1 cellular context compared by ENCODE assay signal in genomic region chr4:170027181-170027829, GRCh38.
TF ChIP-seq lines count a peak whose summit lies in the region.

No MANE protein-coding gene starts in this region.

TF ChIP-seq in HepG2, 621 proteins besides CTCF, POLR2A, EP300 and RAD21 (continued from another document and continues in another):
- TF ChIP-seq E2F5 (CRISPR knock-in tag; conservative IDR thresholded peaks at IDR 0.05), result no peak
- TF ChIP-seq CSRNP2 (CRISPR knock-in tag; conservative IDR thresholded peaks at IDR 0.05; ENCODE audit: low read depth), result no peak
- peak in 1 of 2 experiments; percentile 49; a peak in 1 of 4 replicates for TF ChIP-seq ATF4 (CRISPR knock-in tag; IDR thresholded peaks at IDR 0.05)
- peak; percentile 45; the same call in 1 of the 2 replicates for TF ChIP-seq ZBTB34 (CRISPR knock-in tag; IDR thresholded peaks at IDR 0.05)
- TF ChIP-seq EHMT2 (IDR thresholded peaks at IDR 0.05; ENCODE audit: borderline replicate concordance, low read depth, low read length), result no peak
- TF ChIP-seq REXO4 (CRISPR knock-in tag; IDR thresholded peaks at IDR 0.05; ENCODE audit: borderline replicate concordance), result peak; percentile 87; the same call in 1 of the 2 replicates
- peak; percentile 52; the same call in 1 of the 2 replicates for TF ChIP-seq PHF21A (CRISPR knock-in tag; IDR thresholded peaks at IDR 0.05)
- no peak for TF ChIP-seq U2AF2 (IDR thresholded peaks at IDR 0.05; ENCODE audit: low read depth, low read length)
- TF ChIP-seq ZNF720 (CRISPR knock-in tag; IDR thresholded peaks at IDR 0.05), result no peak
- TF ChIP-seq STAG1 (CRISPR knock-in tag; IDR thresholded peaks at IDR 0.05), result no peak
- no peak for TF ChIP-seq PRPF4 (IDR thresholded peaks at IDR 0.05; ENCODE audit: low read depth, low read length, poor library complexity, severe bottlenecking)
- no peak; the same call in 1 of the 2 replicates for TF ChIP-seq ELK4 (CRISPR knock-in tag; IDR thresholded peaks at IDR 0.05; ENCODE audit: borderline replicate concordance)
- no peak for TF ChIP-seq FOXK2 (IDR thresholded peaks at IDR 0.05)
- no peak for TF ChIP-seq ZNF12 (CRISPR knock-in tag; IDR thresholded peaks at IDR 0.05)
- TF ChIP-seq NFIC (IDR thresholded peaks at IDR 0.05; ENCODE audit: low read length), result no peak
- peak; percentile 78; the same call in 1 of the 2 replicates for TF ChIP-seq KAT8 (CRISPR knock-in tag; IDR thresholded peaks at IDR 0.05)
- no peak for TF ChIP-seq FOXM1 (CRISPR knock-in tag; IDR thresholded peaks at IDR 0.05)
- no peak for TF ChIP-seq AHDC1 (CRISPR knock-in tag; IDR thresholded peaks at IDR 0.05; ENCODE audit: borderline replicate concordance)
- TF ChIP-seq ZNF780A (CRISPR knock-in tag; IDR thresholded peaks at IDR 0.05), result peak; percentile 46; the same call in 1 of the 2 replicates
- TF ChIP-seq WIZ (CRISPR knock-in tag; IDR thresholded peaks at IDR 0.05), result peak; percentile 67; the same call in 1 of the 2 replicates
- peak; percentile 64; the same call in 1 of the 2 replicates for TF ChIP-seq HNF1B (CRISPR knock-in tag; IDR thresholded peaks at IDR 0.05)
- TF ChIP-seq MLXIP (CRISPR knock-in tag; IDR thresholded peaks at IDR 0.05; ENCODE audit: borderline replicate concordance), result no peak
- TF ChIP-seq NFATC3 (CRISPR knock-in tag; IDR thresholded peaks at IDR 0.05), result peak; percentile 98
- no peak for TF ChIP-seq AGO2 (optimal IDR thresholded peaks at IDR 0.05; ENCODE audit: low read depth, low read length)
- TF ChIP-seq ZNF737 (CRISPR knock-in tag; IDR thresholded peaks at IDR 0.05; ENCODE audit: borderline replicate concordance), result no peak
- TF ChIP-seq ZFP90 (CRISPR knock-in tag; IDR thresholded peaks at IDR 0.05; ENCODE audit: borderline replicate concordance), result peak; percentile 34; the same call in 1 of the 2 replicates
- peak; percentile 91 for TF ChIP-seq ZFP36L1 (CRISPR knock-in tag; IDR thresholded peaks at IDR 0.05)
- peak; percentile 96 for TF ChIP-seq KDM2A (CRISPR knock-in tag; IDR thresholded peaks at IDR 0.05; ENCODE audit: borderline replicate concordance, low read depth)
- 0 out of 2 replicates have a peak, but pooled peaks have one; percentile 71 for TF ChIP-seq ZNF225 (CRISPR knock-in tag; IDR thresholded peaks at IDR 0.05)
- no peak for TF ChIP-seq TOE1 (CRISPR knock-in tag; IDR thresholded peaks at IDR 0.05)
- TF ChIP-seq ZNF7 (CRISPR knock-in tag; IDR thresholded peaks at IDR 0.05), result no peak
- 0 out of 2 replicates have a peak, but pooled peaks have one; percentile 72 for TF ChIP-seq IRX3 (CRISPR knock-in tag; IDR thresholded peaks at IDR 0.05; ENCODE audit: borderline replicate concordance, low read depth)
- TF ChIP-seq GATA4 (IDR thresholded peaks at IDR 0.05; ENCODE audit: borderline replicate concordance, low read depth), result no peak
- no peak for TF ChIP-seq HNF1A (IDR thresholded peaks at IDR 0.05; ENCODE audit: low read depth)
- TF ChIP-seq HNF1A (CRISPR knock-in tag; IDR thresholded peaks at IDR 0.05; ENCODE audit: borderline replicate concordance), result peak; percentile 47; the same call in 1 of the 2 replicates
